In the genomic region with DNA sequence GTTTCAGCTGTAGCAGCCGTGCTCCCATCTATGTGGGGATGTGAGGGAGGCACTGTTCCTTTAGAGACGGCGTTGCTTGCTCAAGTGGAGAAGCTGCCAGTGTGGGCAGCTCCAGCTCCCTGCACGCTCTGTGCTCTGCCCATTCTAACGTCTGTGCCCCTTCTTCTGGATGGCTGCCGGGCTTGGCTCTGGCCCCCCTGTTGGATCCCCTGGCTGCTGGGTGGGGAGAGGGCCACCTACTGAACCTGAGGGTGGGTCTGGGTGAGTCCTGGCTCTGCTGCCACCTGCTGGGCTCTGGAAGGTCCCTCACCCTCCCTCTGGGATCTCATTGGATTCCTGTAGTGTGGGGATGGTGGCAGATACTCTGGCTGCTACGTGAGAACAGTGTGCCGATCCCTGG, we compare ENCODE assay signal across 1 cellular context.
A peak's percentile ranks its signal among the peaks of the same experiment; 100 is the strongest.
TF ChIP-seq lines count a peak whose summit lies in the region.

No MANE protein-coding gene starts in this region.

TF ChIP-seq in GM12878, 131 proteins besides CTCF, POLR2A, EP300 and RAD21:
- TF ChIP-seq NR2F1 (conservative IDR thresholded peaks at IDR 0.05), result no peak
- TF ChIP-seq PAX5 (IDR thresholded peaks at IDR 0.05; ENCODE audit: borderline replicate concordance, low read depth, low read length), result no peak
- no peak for TF ChIP-seq STAT1 (conservative IDR thresholded peaks at IDR 0.05)
- no peak for TF ChIP-seq MTA2 (IDR thresholded peaks at IDR 0.05; ENCODE audit: low read depth)
- peak; percentile 57 for TF ChIP-seq SMC3 (IDR thresholded peaks at IDR 0.05; ENCODE audit: borderline replicate concordance, low read length)
- TF ChIP-seq ZBTB4 (CRISPR knock-in tag; IDR thresholded peaks at IDR 0.05), result no peak
- TF ChIP-seq MEF2A (IDR thresholded peaks at IDR 0.05; ENCODE audit: insufficient read depth, low read depth, low read length), result no peak
- TF ChIP-seq NFIC (IDR thresholded peaks at IDR 0.05; ENCODE audit: low read depth, low read length), result no peak
